ENCODE assay signal across 16 cellular contexts in genomic region chr11:9672288-9672916, GRCh38.
DNase-seq lines count a peak whose midpoint lies in the region; ATAC-seq lines count a peak whose summit lies in the region.
"Had no signal": no experiment of that assay in that cellular context is flagged by ENCODE, and none has a peak within 500 bp of the region (broad histone marks: within the 10 kb centered on the region; RNA-seq: fewer than 3 reads in every experiment).

No MANE protein-coding gene starts in this region.

- peak overlapping the region; percentile 85 for H3K27ac Mint-ChIP-seq in stimulated activated memory B cell treated with anti-CD40 and anti-IgM and Interleukin-4, amounts not matched to agents 10 μg/mL and 1 μg/mL and 100 μg/mL, for 72 hours
- H3K27ac Mint-ChIP-seq: CD8-positive, alpha-beta memory T cell had no signal

- no peaks in the 10 kb centered on the region for H3K9me3 Mint-ChIP-seq in stimulated activated memory B cell treated with anti-CD40 and anti-IgM and Interleukin-4, amounts not matched to agents 10 μg/mL and 1 μg/mL and 100 μg/mL, for 72 hours

- H3K4me1 Mint-ChIP-seq in stimulated activated memory B cell treated with anti-CD40 and anti-IgM and Interleukin-4, amounts not matched to agents 10 μg/mL and 1 μg/mL and 100 μg/mL, for 72 hours, result peaks cover 76% of the 10 kb centered on the region

- no peak overlapping the region for H3K4me3 Mint-ChIP-seq in stimulated activated memory B cell treated with anti-CD40 and anti-IgM and Interleukin-4, amounts not matched to agents 10 μg/mL and 1 μg/mL and 100 μg/mL, for 72 hours
- H3K4me3 Mint-ChIP-seq: CD8-positive, alpha-beta memory T cell had no signal

- no peaks in the 10 kb centered on the region for H3K27me3 Mint-ChIP-seq in stimulated activated memory B cell treated with anti-CD40 and anti-IgM and Interleukin-4, amounts not matched to agents 10 μg/mL and 1 μg/mL and 100 μg/mL, for 72 hours
- H3K27me3 Mint-ChIP-seq: CD8-positive, alpha-beta memory T cell had no signal

- H3K36me3 Mint-ChIP-seq in stimulated activated memory B cell treated with anti-CD40 and anti-IgM and Interleukin-4, amounts not matched to agents 10 μg/mL and 1 μg/mL and 100 μg/mL, for 72 hours, result peaks cover 53% of the 10 kb centered on the region

- no peak for ATAC-seq in stimulated activated memory B cell treated with anti-CD40 and anti-IgM and Interleukin-4, amounts not matched to agents 10 μg/mL and 1 μg/mL and 100 μg/mL, for 72 hours
- ATAC-seq: HepG2, PC-3 had no signal

- peak; percentile 19 for DNase-seq in stimulated activated CD4-positive, alpha-beta T cell treated with anti-CD3 and anti-CD28 coated beads, Interleukin-15, amount 100 ng/mL, for 24 hours
- DNase-seq in stimulated activated CD4-positive, alpha-beta T cell treated with anti-CD3 and anti-CD28 coated beads, Interleukin-1b, Interleukin-23, amount 100 ng/mL, for 48 hours, result no peak
- DNase-seq in NCI-H69 (lab: John Stamatoyannopoulos, UW) (peak; percentile 14), amniotic epithelial cell (ENCODE audit: low read depth) (peak; percentile 24), OCI-M1 (lab: John Stamatoyannopoulos, UW) (no peak), NCI-H187 (lab: John Stamatoyannopoulos, UW) (no peak)
- DNase-seq: CD8-positive, alpha-beta memory T cell; DND-41; MV-4-11; NCI-H1417 treated with DMSO at 0.1 percent for 48 hours; NCI-H2081 treated with DMSO at 0.1 percent for 48 hours; NCI-H226; NCI-H526; PC-3 had no signal

Comparison
In these comparisons a context has a peak if more than half of its experiments do, and no peak if none do; other contexts are left out.
1. DNase-seq: peak in stimulated activated CD4-positive, alpha-beta T cell treated with anti-CD3 and anti-CD28 coated beads, Interleukin-15, amount 100 ng/mL, for 24 hours (single experiment), NCI-H69 (single experiment) and amniotic epithelial cell (single experiment); none in stimulated activated CD4-positive, alpha-beta T cell treated with anti-CD3 and anti-CD28 coated beads, Interleukin-1b, Interleukin-23, amount 100 ng/mL, for 48 hours (single experiment), OCI-M1 (single experiment) and NCI-H187 (0 of 2).